In the genomic region with DNA sequence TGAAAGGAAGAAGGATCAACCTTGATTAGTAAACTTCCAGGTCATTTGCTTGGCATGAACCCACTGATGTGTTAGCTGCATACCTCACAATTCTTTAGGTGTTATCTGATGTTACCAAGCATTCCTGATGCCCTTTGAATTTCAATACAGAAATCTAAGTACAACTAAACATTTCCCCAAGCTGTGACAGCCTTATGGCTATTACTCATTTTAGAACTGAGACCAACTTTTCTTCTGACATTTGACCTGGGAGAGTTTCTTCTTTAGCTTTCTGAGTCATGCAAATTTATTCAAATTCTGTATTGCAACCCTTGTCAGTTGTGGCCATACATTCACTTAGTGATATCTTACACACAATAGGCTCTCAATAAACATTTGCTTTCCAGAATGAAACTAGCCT, we compare ENCODE assay signal across 8 cellular contexts.
DNase-seq lines count a peak whose midpoint lies in the region; ATAC-seq and TF ChIP-seq lines count a peak whose summit lies in the region.

No MANE protein-coding gene starts in this region.

- ATAC-seq in GM19324 (IDR thresholded peaks at IDR 0.05; ENCODE audit: low FRiP score, unreplicated experiment), result peak; percentile 55
- ATAC-seq in HG02938 (IDR thresholded peaks at IDR 0.05; ENCODE audit: unreplicated experiment), result peak; percentile 83
- ATAC-seq in activated T-helper 17 cell treated with anti-CD3 and anti-CD28 coated beads, Interleukin-2, amount 50 U/mL, for 72 hours (replicated peaks), result peak; percentile 94
- no peak for ATAC-seq in body of pancreas

- H3K9me3 ChIP-seq in body of pancreas, result no peaks in the 10 kb centered on the region
- no peaks in the 10 kb centered on the region for H3K9me3 ChIP-seq in prostate gland

- H3K36me3 ChIP-seq in H7 (replicated peaks; ENCODE audit: control insufficient read depth, insufficient read depth, low read length), result no peaks in the 10 kb centered on the region
- no peaks in the 10 kb centered on the region for H3K36me3 ChIP-seq in body of pancreas (replicated peaks in 1 of 2; ENCODE audit: insufficient read depth in 1 of 2, low read depth in 2 of 2)
- no peaks in the 10 kb centered on the region for H3K36me3 ChIP-seq in prostate gland

- TF ChIP-seq POLR2A in body of pancreas (IDR thresholded peaks at IDR 0.05), result no peak
- TF ChIP-seq POLR2A in prostate gland (IDR thresholded peaks at IDR 0.05), result no peak

- no peaks in the 10 kb centered on the region for H3K27me3 Mint-ChIP-seq in activated T-helper 17 cell treated with anti-CD3 and anti-CD28 coated beads, Interleukin-2, amount 50 U/mL, for 72 hours

- peak overlapping the region; percentile 61 for H3K4me3 Mint-ChIP-seq in activated T-helper 17 cell treated with anti-CD3 and anti-CD28 coated beads, Interleukin-2, amount 50 U/mL, for 72 hours

- intact Hi-C loops in body of pancreas (cut with DNase I), result no loop called here
- intact Hi-C loops in prostate gland (cut with DNase I), result no loop called here

- H3K4me1 ChIP-seq in body of pancreas (peaks cover 21% of the 10 kb centered on the region), prostate gland (replicated peaks) (no peaks in the 10 kb centered on the region)

- H3K27me3 ChIP-seq in H7 (ENCODE audit: control insufficient read depth, insufficient read depth, low read length) (no peaks in the 10 kb centered on the region), body of pancreas (no peaks in the 10 kb centered on the region), prostate gland (replicated peaks; ENCODE audit: insufficient read depth) (no peaks in the 10 kb centered on the region)

- TF ChIP-seq CTCF in body of pancreas (IDR thresholded peaks at IDR 0.05) (no peak), prostate gland (IDR thresholded peaks at IDR 0.05) (no peak)

- peaks cover 21% of the 10 kb centered on the region for H3K4me1 Mint-ChIP-seq in activated T-helper 17 cell treated with anti-CD3 and anti-CD28 coated beads, Interleukin-2, amount 50 U/mL, for 72 hours

- H3K9me3 Mint-ChIP-seq in activated T-helper 17 cell treated with anti-CD3 and anti-CD28 coated beads, Interleukin-2, amount 50 U/mL, for 72 hours, result no peaks in the 10 kb centered on the region

- DNase-seq in EL, result peak; percentile 53
- DNase-seq in H7, result no peak
- DNase-seq in body of pancreas, result no peak
- DNase-seq in DMS79 treated with DMSO at 0.1 percent for 48 hours (lab: John Stamatoyannopoulos, UW), result no peak
- DNase-seq in prostate gland (ENCODE audit: low spot score), result no peak

- H3K36me3 Mint-ChIP-seq in activated T-helper 17 cell treated with anti-CD3 and anti-CD28 coated beads, Interleukin-2, amount 50 U/mL, for 72 hours (ENCODE audit: low read depth), result no peaks in the 10 kb centered on the region

- H3K4me3 ChIP-seq in H7 (ENCODE audit: insufficient read depth, low read depth, low read length) (no peak overlapping the region), body of pancreas (no peak overlapping the region), prostate gland (no peak overlapping the region)

- peak overlapping the region in 2 of 4 donors; percentile 18 to 65 for H3K27ac ChIP-seq in body of pancreas
- no peak overlapping the region for H3K27ac ChIP-seq in prostate gland

- peak overlapping the region; percentile 88 for H3K27ac Mint-ChIP-seq in activated T-helper 17 cell treated with anti-CD3 and anti-CD28 coated beads, Interleukin-2, amount 50 U/mL, for 72 hours
